In the genomic region with DNA sequence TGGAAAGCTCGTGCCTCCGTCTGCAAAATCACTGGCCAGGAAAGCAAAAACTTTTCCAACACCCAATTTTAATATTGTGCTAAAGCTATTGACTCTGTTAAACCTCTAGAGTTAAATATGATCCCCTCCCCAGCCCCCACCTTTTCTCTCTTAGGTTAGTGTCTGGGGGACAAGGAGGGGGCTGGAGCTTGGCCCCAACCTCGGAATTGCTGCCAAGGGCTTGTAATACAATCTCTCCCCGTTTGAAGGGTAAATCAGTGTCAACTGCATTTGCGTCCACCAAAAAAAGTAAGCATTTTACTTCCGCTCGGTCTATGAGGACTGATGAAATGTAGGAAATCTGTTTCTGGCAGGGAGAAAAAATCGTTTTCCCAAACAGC, we compare ENCODE assay signal across 8 cellular contexts. TPM values are rescaled to one million over a fixed set of nuclear protein-coding genes. Genes with fewer than 3 reads are reported as not detected.
DNase-seq lines count a peak whose midpoint lies in the region; ATAC-seq and TF ChIP-seq lines count a peak whose summit lies in the region.

A gene (plus strand): TSS at position 292 of the 380 bp plus-strand sequence. CDS start 8,259 bp downstream, outside the sequence.

- peak within 1 kb of the TSS; percentile 99 for H2AFZ ChIP-seq in GM23338

- TF ChIP-seq POLR2A in testis (IDR thresholded peaks at IDR 0.05): no peak

- H3K27ac ChIP-seq in GM23338 (ENCODE audit: low read depth): no peak within 1 kb of the TSS
- no peak within 1 kb of the TSS for H3K27ac ChIP-seq in testis
- no peak within 1 kb of the TSS for H3K27ac ChIP-seq in foreskin keratinocyte

- H3K27ac Mint-ChIP-seq in GM23338: no peak within 1 kb of the TSS

- peaks cover 22% of the 10 kb centered on the region for H3K4me1 Mint-ChIP-seq in GM23338

- ATAC-seq in GM23338: no peak; the same call in 1 of the 3 replicates
- no peak for ATAC-seq in foreskin keratinocyte

- H3K27me3 Mint-ChIP-seq in GM23338 (ENCODE audit: insufficient read depth, low read depth, poor library complexity): peaks cover 5% of the 10 kb centered on the region

- no peaks in the 10 kb centered on the region for H3K36me3 Mint-ChIP-seq in GM23338 (ENCODE audit: low read depth)

- WGBS in testis, 2 donors: 2 to 4% methylated on average over 8 of the region's 8 CpGs

- DNase-seq in DMS 273 (lab: John Stamatoyannopoulos, UW; ENCODE audit: unreplicated experiment) (peak; percentile 77), GM23338 (ENCODE audit: low spot score) (peak; percentile 10), testis (no peak), foreskin keratinocyte (no peak), glomerular visceral epithelial cell (ENCODE audit: extremely low spot score) (no peak)
- no peak for DNase-seq in NK-92 treated with Interleukin-12 subunit alpha and Interleukin-12 subunit beta, amount 100 ng/mL, for 24 hours (lab: John Stamatoyannopoulos, UW)

- H3K4me1 ChIP-seq in GM23338 (ENCODE audit: insufficient read depth) (peaks cover 16% of the 10 kb centered on the region), testis (peaks cover 8% of the 10 kb centered on the region), foreskin keratinocyte (no peaks in the 10 kb centered on the region)

- TF ChIP-seq CTCF in GM23338 (conservative IDR thresholded peaks at IDR 0.05; ENCODE audit: low read depth in 2 of 2) (no peak), WI38 (IDR thresholded peaks at IDR 0.05; ENCODE audit: low read depth, low read length) (no peak), testis (IDR thresholded peaks at IDR 0.05) (no peak), foreskin keratinocyte (conservative IDR thresholded peaks at IDR 0.05) (no peak)

- peak within 1 kb of the TSS; percentile 92 for H3K4me2 ChIP-seq in GM23338

- H4K20me1 ChIP-seq in GM23338 (replicated peaks; ENCODE audit: insufficient read depth): no peaks in the 10 kb centered on the region

- H3K4me3 ChIP-seq in GM23338 (peak within 1 kb of the TSS; percentile 72), WI38 (ENCODE audit: low read depth, low read length) (peak within 1 kb of the TSS; percentile 30), iPS-18c (ENCODE audit: insufficient read depth, low read depth, low read length) (peak within 1 kb of the TSS; percentile 57), testis (peak within 1 kb of the TSS; percentile 1 to 53)

- no peaks in the 10 kb centered on the region for H3K9me3 Mint-ChIP-seq in GM23338

- no peaks in the 10 kb centered on the region for H3K79me2 ChIP-seq in GM23338 (replicated peaks; ENCODE audit: insufficient read depth)

- intact Hi-C loops in testis (cut with DNase I; ENCODE audit: low total_unique reads): no loop called here

- H3K4me3 Mint-ChIP-seq in GM23338: peak within 1 kb of the TSS; percentile 78

- H3K36me3 ChIP-seq in GM23338 (ENCODE audit: insufficient read depth) (no peaks in the 10 kb centered on the region), testis (ENCODE audit: low read depth, missing control alignments) (no peaks in the 10 kb centered on the region)

- H3K27me3 ChIP-seq in GM23338 (ENCODE audit: insufficient read depth) (peaks cover 27% of the 10 kb centered on the region), testis (no peaks in the 10 kb centered on the region), foreskin keratinocyte (peaks cover 58% of the 10 kb centered on the region)

- no peaks in the 10 kb centered on the region for H3F3A ChIP-seq in GM23338 (replicated peaks; ENCODE audit: low read depth)

- H3K9me3 ChIP-seq in iPS-18c (ENCODE audit: control insufficient read depth, insufficient read depth, low read length) (no peaks in the 10 kb centered on the region), testis (no peaks in the 10 kb centered on the region)

- H3K9me2 ChIP-seq in GM23338 (ENCODE audit: insufficient read depth): no peaks in the 10 kb centered on the region

TF ChIP-seq in GM23338, 12 proteins besides CTCF, POLR2A, EP300 and RAD21 (continues in another document):
- TF ChIP-seq POLR2AphosphoS5 (IDR thresholded peaks at IDR 0.05; ENCODE audit: low read depth) (no peak), EZH2phosphoT487 (IDR thresholded peaks at IDR 0.05; ENCODE audit: unreplicated experiment) (no peak), ZNF331 (CRISPR knock-in tag; IDR thresholded peaks at IDR 0.05; ENCODE audit: low read depth) (no peak), ZNF114 (CRISPR knock-in tag; IDR thresholded peaks at IDR 0.05) (no peak)
- TF ChIP-seq, protein P1, sequence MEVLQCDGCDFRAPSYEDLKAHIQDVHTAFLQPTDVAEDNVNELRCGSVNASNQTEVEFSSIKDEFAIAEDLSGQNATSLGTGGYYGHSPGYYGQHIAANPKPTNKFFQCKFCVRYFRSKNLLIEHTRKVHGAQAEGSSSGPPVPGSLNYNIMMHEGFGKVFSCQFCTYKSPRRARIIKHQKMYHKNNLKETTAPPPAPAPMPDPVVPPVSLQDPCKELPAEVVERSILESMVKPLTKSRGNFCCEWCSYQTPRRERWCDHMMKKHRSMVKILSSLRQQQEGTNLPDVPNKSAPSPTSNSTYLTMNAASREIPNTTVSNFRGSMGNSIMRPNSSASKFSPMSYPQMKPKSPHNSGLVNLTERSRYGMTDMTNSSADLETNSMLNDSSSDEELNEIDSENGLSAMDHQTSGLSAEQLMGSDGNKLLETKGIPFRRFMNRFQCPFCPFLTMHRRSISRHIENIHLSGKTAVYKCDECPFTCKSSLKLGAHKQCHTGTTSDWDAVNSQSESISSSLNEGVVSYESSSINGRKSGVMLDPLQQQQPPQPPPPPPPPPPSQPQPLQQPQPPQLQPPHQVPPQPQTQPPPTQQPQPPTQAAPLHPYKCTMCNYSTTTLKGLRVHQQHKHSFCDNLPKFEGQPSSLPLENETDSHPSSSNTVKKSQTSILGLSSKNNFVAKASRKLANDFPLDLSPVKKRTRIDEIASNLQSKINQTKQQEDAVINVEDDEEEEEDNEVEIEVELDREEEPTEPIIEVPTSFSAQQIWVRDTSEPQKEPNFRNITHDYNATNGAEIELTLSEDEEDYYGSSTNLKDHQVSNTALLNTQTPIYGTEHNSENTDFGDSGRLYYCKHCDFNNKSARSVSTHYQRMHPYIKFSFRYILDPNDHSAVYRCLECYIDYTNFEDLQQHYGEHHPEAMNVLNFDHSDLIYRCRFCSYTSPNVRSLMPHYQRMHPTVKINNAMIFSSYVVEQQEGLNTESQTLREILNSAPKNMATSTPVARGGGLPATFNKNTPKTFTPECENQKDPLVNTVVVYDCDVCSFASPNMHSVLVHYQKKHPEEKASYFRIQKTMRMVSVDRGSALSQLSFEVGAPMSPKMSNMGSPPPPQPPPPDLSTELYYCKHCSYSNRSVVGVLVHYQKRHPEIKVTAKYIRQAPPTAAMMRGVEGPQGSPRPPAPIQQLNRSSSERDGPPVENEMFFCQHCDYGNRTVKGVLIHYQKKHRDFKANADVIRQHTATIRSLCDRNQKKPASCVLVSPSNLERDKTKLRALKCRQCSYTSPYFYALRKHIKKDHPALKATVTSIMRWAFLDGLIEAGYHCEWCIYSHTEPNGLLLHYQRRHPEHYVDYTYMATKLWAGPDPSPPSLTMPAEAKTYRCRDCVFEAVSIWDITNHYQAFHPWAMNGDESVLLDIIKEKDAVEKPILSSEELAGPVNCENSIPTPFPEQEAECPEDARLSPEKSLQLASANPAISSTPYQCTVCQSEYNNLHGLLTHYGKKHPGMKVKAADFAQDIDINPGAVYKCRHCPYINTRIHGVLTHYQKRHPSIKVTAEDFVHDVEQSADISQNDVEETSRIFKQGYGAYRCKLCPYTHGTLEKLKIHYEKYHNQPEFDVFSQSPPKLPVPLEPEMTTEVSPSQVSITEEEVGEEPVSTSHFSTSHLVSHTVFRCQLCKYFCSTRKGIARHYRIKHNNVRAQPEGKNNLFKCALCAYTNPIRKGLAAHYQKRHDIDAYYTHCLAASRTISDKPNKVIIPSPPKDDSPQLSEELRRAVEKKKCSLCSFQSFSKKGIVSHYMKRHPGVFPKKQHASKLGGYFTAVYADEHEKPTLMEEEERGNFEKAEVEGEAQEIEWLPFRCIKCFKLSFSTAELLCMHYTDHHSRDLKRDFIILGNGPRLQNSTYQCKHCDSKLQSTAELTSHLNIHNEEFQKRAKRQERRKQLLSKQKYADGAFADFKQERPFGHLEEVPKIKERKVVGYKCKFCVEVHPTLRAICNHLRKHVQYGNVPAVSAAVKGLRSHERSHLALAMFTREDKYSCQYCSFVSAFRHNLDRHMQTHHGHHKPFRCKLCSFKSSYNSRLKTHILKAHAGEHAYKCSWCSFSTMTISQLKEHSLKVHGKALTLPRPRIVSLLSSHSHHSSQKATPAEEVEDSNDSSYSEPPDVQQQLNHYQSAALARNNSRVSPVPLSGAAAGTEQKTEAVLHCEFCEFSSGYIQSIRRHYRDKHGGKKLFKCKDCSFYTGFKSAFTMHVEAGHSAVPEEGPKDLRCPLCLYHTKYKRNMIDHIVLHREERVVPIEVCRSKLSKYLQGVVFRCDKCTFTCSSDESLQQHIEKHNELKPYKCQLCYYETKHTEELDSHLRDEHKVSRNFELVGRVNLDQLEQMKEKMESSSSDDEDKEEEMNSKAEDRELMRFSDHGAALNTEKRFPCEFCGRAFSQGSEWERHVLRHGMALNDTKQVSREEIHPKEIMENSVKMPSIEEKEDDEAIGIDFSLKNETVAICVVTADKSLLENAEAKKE (CRISPR knock-in tag; IDR thresholded peaks at IDR 0.05): no peak
- TF ChIP-seq, protein P2, sequence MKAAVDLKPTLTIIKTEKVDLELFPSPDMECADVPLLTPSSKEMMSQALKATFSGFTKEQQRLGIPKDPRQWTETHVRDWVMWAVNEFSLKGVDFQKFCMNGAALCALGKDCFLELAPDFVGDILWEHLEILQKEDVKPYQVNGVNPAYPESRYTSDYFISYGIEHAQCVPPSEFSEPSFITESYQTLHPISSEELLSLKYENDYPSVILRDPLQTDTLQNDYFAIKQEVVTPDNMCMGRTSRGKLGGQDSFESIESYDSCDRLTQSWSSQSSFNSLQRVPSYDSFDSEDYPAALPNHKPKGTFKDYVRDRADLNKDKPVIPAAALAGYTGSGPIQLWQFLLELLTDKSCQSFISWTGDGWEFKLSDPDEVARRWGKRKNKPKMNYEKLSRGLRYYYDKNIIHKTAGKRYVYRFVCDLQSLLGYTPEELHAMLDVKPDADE (IDR thresholded peaks at IDR 0.05): no peak

RNA-seq across cellular contexts. Expression of the gene that starts here (rescaled TPM):
- total RNA-seq in GM23338 (2014; rRNA removed; shearing (Covaris generic)): 5.0 and 6.7 TPM in 2 replicates
- polyA plus RNA-seq in GM23338 (2016; fragmentation: Nextera tagmentation; extraction: Ambion mirVana) (1.4 and 2.6 TPM in 2 replicates), testis (ENCODE audit: insufficient read depth, low read depth, low replicate concordance) (5.5 TPM), foreskin keratinocyte (0.35 and 0.75 TPM in 2 replicates)
- total RNA-seq in testis (10 to 100 TPM in 1 of 2 donors, 1 to 10 TPM in 1; 9.0 to 25.2 TPM), foreskin keratinocyte (0.54 and 0.63 TPM in 2 replicates)

Comparison
In these comparisons a context has a peak if more than half of its experiments do, and no peak if none do; other contexts are left out.
1. DNase-seq: peak in DMS 273 (single experiment) and GM23338 (single experiment); none in testis (single experiment), NK-92 treated with Interleukin-12 subunit alpha and Interleukin-12 subunit beta, amount 100 ng/mL, for 24 hours (single experiment), foreskin keratinocyte (0 of 2) and glomerular visceral epithelial cell (single experiment).
2. Peak in every context shown above with its lines, with median percentiles within 50 percentile points of each other: H3K4me3 ChIP-seq.